In the genomic region with DNA sequence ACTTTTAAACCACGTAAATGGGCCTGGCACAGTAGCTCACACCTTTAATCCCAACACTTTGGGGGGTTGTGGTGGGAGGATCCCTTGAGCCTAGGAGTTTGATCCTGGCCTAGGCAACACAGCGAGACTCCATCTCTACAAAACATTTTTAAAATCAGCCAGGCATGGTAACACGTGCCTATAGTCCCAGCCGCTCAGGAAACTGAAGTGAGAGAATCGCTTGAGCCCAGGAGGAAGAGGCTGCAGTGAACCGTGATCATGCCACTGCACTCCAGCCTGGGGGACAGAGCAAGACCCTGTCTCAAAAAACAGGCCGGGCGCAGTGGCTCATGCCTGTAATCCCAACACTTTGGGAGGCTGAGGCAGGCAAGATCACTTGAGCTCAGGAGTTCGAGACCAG, we compare ENCODE assay signal across 10 cellular contexts. TPM values are rescaled to one million over a fixed set of nuclear protein-coding genes. Genes with fewer than 3 reads are reported as not detected.
DNase-seq lines count a peak whose midpoint lies in the region; ATAC-seq and TF ChIP-seq lines count a peak whose summit lies in the region.
"Had no signal": no experiment of that assay in that cellular context is flagged by ENCODE, and none has a peak within 500 bp of the region (broad histone marks: within the 10 kb centered on the region; RNA-seq: fewer than 3 reads in every experiment).

No MANE protein-coding gene starts in this region.

- no peaks in the 10 kb centered on the region for H3K4me1 ChIP-seq in mesendoderm (ENCODE audit: control insufficient read depth, low read depth, low read length)
- peaks cover 0 to 39% (median 11%) of the 10 kb centered on the region in 3 donors for H3K4me1 ChIP-seq in esophagus squamous epithelium

- H2BK15ac ChIP-seq in mesendoderm (replicated peaks; ENCODE audit: low read depth) = no peak overlapping the region

- DNase-seq in nephron progenitor cell (peak; percentile 7), MG63 (no peak), mesendoderm (no peak), RPMI8226 (no peak), esophagus squamous epithelium (lab: John Stamatoyannopoulos, UW) (no peak)
- DNase-seq: head of caudate nucleus had no signal

- H3K79me1 ChIP-seq in mesendoderm (ENCODE audit: low read length) = peaks cover 8% of the 10 kb centered on the region

- peak; percentile 80 for ATAC-seq in GM18867 (IDR thresholded peaks at IDR 0.05; ENCODE audit: unreplicated experiment)
- ATAC-seq in GM21619 (IDR thresholded peaks at IDR 0.05; ENCODE audit: unreplicated experiment) = peak; percentile 87
- ATAC-seq in HG03196 (IDR thresholded peaks at IDR 0.05; ENCODE audit: unreplicated experiment) = peak; percentile 60

- H4K8ac ChIP-seq in mesendoderm (ENCODE audit: low read depth, low read length) = no peak overlapping the region

- H3K23ac ChIP-seq in mesendoderm (ENCODE audit: low read length) = no peak overlapping the region

- no peak overlapping the region for H2AK5ac ChIP-seq in mesendoderm (ENCODE audit: low read length)

- H3K4me3 Mint-ChIP-seq in nephron progenitor cell = no peak overlapping the region
- H3K4me3 Mint-ChIP-seq: T-helper 1 cell treated with Interleukin-12 subunit alpha and Interleukin-12 subunit beta and Interleukin-4 antibody, amounts not matched to agents 30 μg/mL and 1 μg/mL, for 36 hours had no signal

- peaks cover 8% of the 10 kb centered on the region for H3K9me3 Mint-ChIP-seq in nephron progenitor cell

- no peak overlapping the region for H3K9ac ChIP-seq in mesendoderm (ENCODE audit: low read length)

- H3K4me3 ChIP-seq in MG63 = no peak overlapping the region
- no peak overlapping the region for H3K4me3 ChIP-seq in mesendoderm (ENCODE audit: low read length)
- H3K4me3 ChIP-seq in esophagus squamous epithelium = no peak overlapping the region

- H3K9me3 ChIP-seq in MG63 (peaks cover 2% of the 10 kb centered on the region; the same call in 1 of the 2 replicates), esophagus squamous epithelium (no peaks in the 10 kb centered on the region)

- peaks cover 38% of the 10 kb centered on the region for H3K79me2 ChIP-seq in mesendoderm (ENCODE audit: control insufficient read depth, insufficient read depth, low read length)

- H3K18ac ChIP-seq in mesendoderm (ENCODE audit: low read length) = no peak overlapping the region

- H3K4me1 Mint-ChIP-seq in nephron progenitor cell = peaks cover 22% of the 10 kb centered on the region

- H3K4ac ChIP-seq in mesendoderm (ENCODE audit: low read depth, low read length) = no peak overlapping the region

- no peak overlapping the region for H3K56ac ChIP-seq in mesendoderm (ENCODE audit: low read length)

- H4K5ac ChIP-seq in mesendoderm (ENCODE audit: low read length) = no peak overlapping the region

- intact Hi-C loops in esophagus squamous epithelium (cut with DNase I) = no loop called here

- no peak for TF ChIP-seq POLR2A in esophagus squamous epithelium (IDR thresholded peaks at IDR 0.05)

- no peak overlapping the region for H2BK5ac ChIP-seq in mesendoderm (ENCODE audit: low read length)

- WGBS in mesendoderm (ENCODE audit: extremely low coverage, insufficient coverage, low lambda C conversion rate) = no CpG with 5 or more reads among the region's 9 CpGs
- WGBS in esophagus squamous epithelium, 2 donors = 78 to 93% methylated on average over 5 to 7 of the region's 9 CpGs

- H3K4me2 ChIP-seq in mesendoderm (ENCODE audit: low read length) = no peak overlapping the region

- no peak for TF ChIP-seq CTCF in nephron progenitor cell (IDR thresholded peaks at IDR 0.05)
- no peak for TF ChIP-seq CTCF in esophagus squamous epithelium (IDR thresholded peaks at IDR 0.05)

- no peaks in the 10 kb centered on the region for H3K36me3 ChIP-seq in MG63
- no peaks in the 10 kb centered on the region for H3K36me3 ChIP-seq in mesendoderm (ENCODE audit: control insufficient read depth, insufficient read depth, low read length)
- H3K36me3 ChIP-seq in esophagus squamous epithelium = peaks cover 0 to 2% (median 0%) of the 10 kb centered on the region in 3 donors

- H3K27ac Mint-ChIP-seq in nephron progenitor cell = no peak overlapping the region
- H3K27ac Mint-ChIP-seq: T-helper 1 cell treated with Interleukin-12 subunit alpha and Interleukin-12 subunit beta and Interleukin-4 antibody, amounts not matched to agents 30 μg/mL and 1 μg/mL, for 36 hours had no signal

- H2BK120ac ChIP-seq in mesendoderm (ENCODE audit: low read depth, low read length) = no peak overlapping the region

- H3K36me3 Mint-ChIP-seq in nephron progenitor cell (ENCODE audit: low read depth) = peaks cover 18% of the 10 kb centered on the region

- no peaks in the 10 kb centered on the region for H3K27me3 Mint-ChIP-seq in nephron progenitor cell (ENCODE audit: low read depth, poor library complexity)

- H3K27ac ChIP-seq in mesendoderm (ENCODE audit: low read depth, low read length) (no peak overlapping the region), esophagus squamous epithelium (no peak overlapping the region)

- no peaks in the 10 kb centered on the region for H3K27me3 ChIP-seq in MG63
- no peaks in the 10 kb centered on the region for H3K27me3 ChIP-seq in mesendoderm (ENCODE audit: insufficient read depth, low read length, poor library complexity)
- no peaks in the 10 kb centered on the region for H3K27me3 ChIP-seq in esophagus squamous epithelium

RNA-seq across cellular contexts. Expression of a gene that starts 12.2 kb away (rescaled TPM):
- 12.4 and 16.4 TPM in 2 replicates for total RNA-seq in MG63 (2014; rRNA removed; shearing (Covaris generic); ENCODE audit: low replicate concordance)
- 34.6 TPM for polyA plus RNA-seq in mesendoderm (2013, experiment 1 of 2)
- 35.1 TPM for polyA plus RNA-seq in mesendoderm (2013, experiment 2 of 2)
- total RNA-seq in esophagus squamous epithelium = 10 to 100 TPM; 17.6 to 58.2 (median 24.8) TPM
